ENCODE assay signal across 10 cellular contexts in genomic region chr16:19700319-19700781, GRCh38. TPM values are rescaled to one million over a fixed set of nuclear protein-coding genes. Genes with fewer than 3 reads are reported as not detected.
DNase-seq lines count a peak whose midpoint lies in the region; ATAC-seq and TF ChIP-seq lines count a peak whose summit lies in the region.
"Had no signal": no experiment of that assay in that cellular context is flagged by ENCODE, and none has a peak within 500 bp of the region (broad histone marks: within the 10 kb centered on the region; RNA-seq: fewer than 3 reads in every experiment).

No MANE protein-coding gene starts in this region.

- H3K27ac ChIP-seq in right atrium auricular region (peak overlapping the region; percentile 43 to 55), brain microvascular endothelial cell (peak overlapping the region; percentile 68), lower lobe of right lung (peak overlapping the region; percentile 53), trophoblast cell (ENCODE audit: low read depth, low read length) (no peak overlapping the region)

- no peak overlapping the region for H3K23ac ChIP-seq in trophoblast cell (ENCODE audit: low read length)

- H4K12ac ChIP-seq in trophoblast cell (ENCODE audit: low read depth, low read length) = no peak overlapping the region

- no peak overlapping the region for H3K4me2 ChIP-seq in trophoblast cell (ENCODE audit: low read length)

- ATAC-seq in Right ventricle myocardium superior (ENCODE audit: poor library complexity) = no peak
- ATAC-seq in lower lobe of right lung = peak in 1 of 2 donors; percentile 30
- ATAC-seq in HG02938 (IDR thresholded peaks at IDR 0.05; ENCODE audit: unreplicated experiment) = no peak

- no peak overlapping the region for H2AK5ac ChIP-seq in trophoblast cell (ENCODE audit: low read length)

- DNase-seq in right atrium auricular region (ENCODE audit: low spot score) (no peak), Right ventricle myocardium superior (no peak), brain microvascular endothelial cell (peak; percentile 66), lower lobe of right lung (no peak), trophoblast cell (no peak), NCI-H1105 (lab: John Stamatoyannopoulos, UW) (no peak), GM13976 (ENCODE audit: low spot score) (no peak)
- DNase-seq: KBM-7, left cardiac atrium had no signal

- H3K14ac ChIP-seq in trophoblast cell (ENCODE audit: low read length) = no peak overlapping the region

- no peak overlapping the region for H4K91ac ChIP-seq in trophoblast cell (ENCODE audit: low read depth, low read length)

- H2BK5ac ChIP-seq in trophoblast cell (ENCODE audit: low read depth, low read length, poor library complexity) = no peak overlapping the region

- H3K27me3 ChIP-seq in right atrium auricular region (no peaks in the 10 kb centered on the region), brain microvascular endothelial cell (replicated peaks) (no peaks in the 10 kb centered on the region), lower lobe of right lung (ENCODE audit: low read depth) (no peaks in the 10 kb centered on the region), trophoblast cell (ENCODE audit: insufficient read depth, low read length) (no peaks in the 10 kb centered on the region)

- in situ Hi-C loops in brain microvascular endothelial cell (cut with HindIII; ENCODE audit: low pct_ligation_motif_present, low sequenced_read_pairs) = no loop called here
- in situ Hi-C loops in GM13976 (cut with MboI; ENCODE audit: low sequenced_read_pairs, unreplicated experiment) = no loop called here

- H3K4me3 ChIP-seq in right atrium auricular region = no peak overlapping the region
- H3K4me3 ChIP-seq in brain microvascular endothelial cell (ENCODE audit: low read depth, low read length) = no peak overlapping the region
- H3K4me3 ChIP-seq in lower lobe of right lung = no peak overlapping the region
- H3K4me3 ChIP-seq in trophoblast cell (ENCODE audit: low read depth, low read length) = no peak overlapping the region

- no peak overlapping the region for H3K18ac ChIP-seq in trophoblast cell (ENCODE audit: low read length)

- H3K36me3 ChIP-seq in right atrium auricular region = peaks cover 40% of the 10 kb centered on the region
- H3K36me3 ChIP-seq in brain microvascular endothelial cell (replicated peaks) = peaks cover 30% of the 10 kb centered on the region
- H3K36me3 ChIP-seq in lower lobe of right lung = peaks cover 47% of the 10 kb centered on the region
- H3K36me3 ChIP-seq in trophoblast cell (ENCODE audit: control insufficient read depth in 1 of 2, insufficient read depth in 2 of 2, low read length in 2 of 2) = peaks cover 39% of the 10 kb centered on the region in 2 experiments

- no peak overlapping the region for H3K9ac ChIP-seq in trophoblast cell (ENCODE audit: low read length)

- no peak overlapping the region for H4K8ac ChIP-seq in trophoblast cell (ENCODE audit: low read depth, low read length)

- H2BK120ac ChIP-seq in trophoblast cell (ENCODE audit: insufficient read depth, low read length, poor library complexity) = no peak overlapping the region

- WGBS in trophoblast cell (ENCODE audit: extremely low coverage, insufficient coverage, insufficient read length) = no CpG with 5 or more reads among the region's 6 CpGs

- intact Hi-C loops in Right ventricle myocardium superior (cut with DNase I) = loop anchor here (5.0 kb wide), 1 partner anchor 33 kb away; no protein-coding TSS in a partner anchor
- intact Hi-C loops in lower lobe of right lung (cut with DNase I) = no loop called here

- no peak overlapping the region for H3K4ac ChIP-seq in trophoblast cell (ENCODE audit: low read depth, low read length)

- H3K79me1 ChIP-seq in trophoblast cell (ENCODE audit: low read length) = peaks cover 3% of the 10 kb centered on the region

- no peak overlapping the region for H2AFZ ChIP-seq in trophoblast cell (ENCODE audit: insufficient read depth, low read length, poor library complexity)

- H3K4me1 ChIP-seq in right atrium auricular region (peaks cover 5 to 56% of the 10 kb centered on the region in 2 donors), lower lobe of right lung (peaks cover 73% of the 10 kb centered on the region), trophoblast cell (ENCODE audit: control insufficient read depth in 1 of 2, insufficient read depth in 2 of 2, low read length in 2 of 2) (peaks cover 12% of the 10 kb centered on the region in 2 experiments)

- TF ChIP-seq CTCF in right atrium auricular region (IDR thresholded peaks at IDR 0.05) = no peak
- no peak for TF ChIP-seq CTCF in brain microvascular endothelial cell (IDR thresholded peaks at IDR 0.05; ENCODE audit: low read depth, low read length, missing control alignments)
- TF ChIP-seq CTCF in lower lobe of right lung (IDR thresholded peaks at IDR 0.05) = no peak
- no peak for TF ChIP-seq CTCF in GM13976 (IDR thresholded peaks at IDR 0.05; ENCODE audit: borderline replicate concordance, control extremely low read depth, extremely low read depth, insufficient read depth, missing control alignments)

- H3K79me2 ChIP-seq in trophoblast cell (ENCODE audit: control insufficient read depth, insufficient read depth, low read length, poor library complexity) = no peaks in the 10 kb centered on the region

- no peak overlapping the region for H2BK12ac ChIP-seq in trophoblast cell (ENCODE audit: low read length)

- H3K9me3 ChIP-seq in right atrium auricular region (no peaks in the 10 kb centered on the region), lower lobe of right lung (no peaks in the 10 kb centered on the region), trophoblast cell (ENCODE audit: insufficient read depth, low read depth, low read length) (no peaks in the 10 kb centered on the region)

RNA-seq across cellular contexts. Expression of gene KNOP1, which starts 17.7 kb away (rescaled TPM):
- total RNA-seq in right atrium auricular region = 1 to 10 TPM; 4.1 to 5.4 TPM
- total RNA-seq in Right ventricle myocardium superior = 6.2 TPM
- total RNA-seq in lower lobe of right lung = 10.9 TPM
- 39.6 and 42.3 TPM in 2 replicates for polyA plus RNA-seq in trophoblast cell (2013)

RNA-seq across cellular contexts. Expression of gene IQCK, which starts 17.7 kb away (rescaled TPM):
- total RNA-seq in right atrium auricular region (10 to 100 TPM in 1 of 2 donors, 1 to 10 TPM in 1; 7.5 to 14.4 TPM), Right ventricle myocardium superior (6.5 TPM), lower lobe of right lung (14.1 TPM)
- polyA plus RNA-seq in trophoblast cell (2013) = 4.5 and 6.0 TPM in 2 replicates
